ENCODE assay signal across 1 cellular context in the genomic region with DNA sequence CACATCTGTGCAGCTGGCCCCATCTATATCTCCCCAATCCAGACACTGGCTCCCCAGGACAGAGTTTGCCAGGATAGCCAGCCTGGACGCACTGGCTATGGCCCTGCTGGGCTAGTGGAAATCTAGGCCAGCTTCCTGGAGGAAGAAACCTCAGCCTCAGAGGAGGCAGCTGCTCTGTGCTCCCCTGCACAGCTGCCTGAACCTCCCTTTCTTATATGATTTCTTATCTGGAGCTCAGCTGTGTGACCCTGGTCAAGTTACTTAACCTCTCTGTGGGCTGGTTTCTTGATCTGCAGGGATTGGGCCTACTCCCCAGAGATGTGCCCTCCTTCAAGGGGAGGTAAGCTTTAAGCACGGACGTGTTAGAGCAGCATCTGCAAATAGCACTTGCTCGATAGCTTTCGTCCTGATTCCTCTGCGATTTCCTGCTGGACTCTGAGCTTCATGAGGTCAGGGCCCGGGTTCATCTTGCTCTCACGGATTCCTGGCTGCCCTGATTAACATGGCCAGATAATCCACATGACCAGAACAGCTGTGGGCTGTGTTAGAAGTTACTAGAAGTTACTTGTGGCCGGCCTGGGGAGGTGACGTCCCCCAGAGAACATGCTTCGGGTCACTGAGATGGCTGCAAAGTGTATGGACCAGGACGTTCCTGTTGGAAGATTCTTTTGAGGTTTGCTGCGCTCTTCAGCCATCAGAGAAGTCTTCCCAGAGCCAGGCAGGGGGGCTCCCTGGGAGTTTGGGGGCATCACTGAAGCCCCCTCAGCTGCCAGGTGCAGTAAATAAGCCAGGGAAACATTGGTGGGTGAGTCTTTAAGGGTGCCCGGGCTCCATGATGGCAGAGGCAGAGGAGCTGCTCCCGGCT.
TF ChIP-seq lines count a peak whose summit lies in the region.

No MANE protein-coding gene starts in this region.

TF ChIP-seq in HepG2, 621 proteins besides CTCF, POLR2A, EP300 and RAD21 (continued from another document and continues in another):
- TF ChIP-seq CEBPB (IDR thresholded peaks at IDR 0.05; ENCODE audit: borderline replicate concordance, low read depth, low read length) (no peak), PCBP2 (optimal IDR thresholded peaks at IDR 0.05; ENCODE audit: low read depth, low read length, poor library complexity, severe bottlenecking) (no peak), ZBTB8A (CRISPR knock-in tag; IDR thresholded peaks at IDR 0.05; ENCODE audit: borderline replicate concordance, low read depth) (no peak), ZNF282 (IDR thresholded peaks at IDR 0.05; ENCODE audit: partially characterized antibody) (no peak), ZNF687 (CRISPR knock-in tag; IDR thresholded peaks at IDR 0.05) (peak; percentile 80), NCOA2 (CRISPR knock-in tag; IDR thresholded peaks at IDR 0.05) (peak; percentile 73; the same call in 1 of the 2 replicates), FOXA1 (IDR thresholded peaks at IDR 0.05) (no peak), FOXA1 (CRISPR knock-in tag; IDR thresholded peaks at IDR 0.05) (peak; percentile 54; the same call in 1 of the 2 replicates), TARDBP (CRISPR knock-in tag; IDR thresholded peaks at IDR 0.05) (no peak; the same call in 1 of the 2 replicates), CREM (IDR thresholded peaks at IDR 0.05) (no peak), CREM (CRISPR knock-in tag; IDR thresholded peaks at IDR 0.05) (no peak), FOSL1 (CRISPR knock-in tag; IDR thresholded peaks at IDR 0.05; ENCODE audit: borderline replicate concordance) (no peak), SP5 (CRISPR knock-in tag; IDR thresholded peaks at IDR 0.05; ENCODE audit: borderline replicate concordance, low read depth) (no peak; the same call in 1 of the 2 replicates), TSC22D2 (CRISPR knock-in tag; IDR thresholded peaks at IDR 0.05; ENCODE audit: borderline replicate concordance) (0 out of 2 replicates have a peak, but pooled peaks have one; percentile 45), ZNF24 (IDR thresholded peaks at IDR 0.05) (no peak), ZNF7 (CRISPR knock-in tag; IDR thresholded peaks at IDR 0.05) (no peak), ATF7 (IDR thresholded peaks at IDR 0.05) (no peak), ATF7 (CRISPR knock-in tag; IDR thresholded peaks at IDR 0.05) (no peak; the same call in 1 of the 2 replicates), XRCC5 (optimal IDR thresholded peaks at IDR 0.05; ENCODE audit: low read length) (no peak), KLF6 (CRISPR knock-in tag; IDR thresholded peaks at IDR 0.05) (no peak), EHMT2 (IDR thresholded peaks at IDR 0.05; ENCODE audit: borderline replicate concordance, low read depth, low read length) (no peak), ZFY (CRISPR knock-in tag; IDR thresholded peaks at IDR 0.05) (peak; percentile 80), SOX5 (CRISPR knock-in tag; IDR thresholded peaks at IDR 0.05; ENCODE audit: borderline replicate concordance) (0 out of 2 replicates have a peak, but pooled peaks have one; percentile 23), ZNF775 (CRISPR knock-in tag; IDR thresholded peaks at IDR 0.05; ENCODE audit: borderline replicate concordance) (no peak), FOXO1 (CRISPR knock-in tag; IDR thresholded peaks at IDR 0.05) (peak; percentile 59; the same call in 1 of the 2 replicates), ZNF550 (CRISPR knock-in tag; IDR thresholded peaks at IDR 0.05; ENCODE audit: borderline replicate concordance) (no peak), ZBTB40 (IDR thresholded peaks at IDR 0.05) (no peak), ZBTB40 (CRISPR knock-in tag; IDR thresholded peaks at IDR 0.05) (peak; percentile 51; the same call in 1 of the 2 replicates), SSRP1 (CRISPR knock-in tag; IDR thresholded peaks at IDR 0.05) (no peak), ZNF256 (CRISPR knock-in tag; conservative IDR thresholded peaks at IDR 0.05) (no peak), ZNF362 (CRISPR knock-in tag; IDR thresholded peaks at IDR 0.05; ENCODE audit: borderline replicate concordance) (no peak), ZFP41 (CRISPR knock-in tag; IDR thresholded peaks at IDR 0.05; ENCODE audit: borderline replicate concordance) (no peak), KLF11 (CRISPR knock-in tag; IDR thresholded peaks at IDR 0.05) (peak; percentile 67; the same call in 1 of the 2 replicates)
- TF ChIP-seq, protein P1, sequence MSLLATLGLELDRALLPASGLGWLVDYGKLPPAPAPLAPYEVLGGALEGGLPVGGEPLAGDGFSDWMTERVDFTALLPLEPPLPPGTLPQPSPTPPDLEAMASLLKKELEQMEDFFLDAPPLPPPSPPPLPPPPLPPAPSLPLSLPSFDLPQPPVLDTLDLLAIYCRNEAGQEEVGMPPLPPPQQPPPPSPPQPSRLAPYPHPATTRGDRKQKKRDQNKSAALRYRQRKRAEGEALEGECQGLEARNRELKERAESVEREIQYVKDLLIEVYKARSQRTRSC (CRISPR knock-in tag; IDR thresholded peaks at IDR 0.05; ENCODE audit: low read depth) = no peak
- TF ChIP-seq, protein P2, sequence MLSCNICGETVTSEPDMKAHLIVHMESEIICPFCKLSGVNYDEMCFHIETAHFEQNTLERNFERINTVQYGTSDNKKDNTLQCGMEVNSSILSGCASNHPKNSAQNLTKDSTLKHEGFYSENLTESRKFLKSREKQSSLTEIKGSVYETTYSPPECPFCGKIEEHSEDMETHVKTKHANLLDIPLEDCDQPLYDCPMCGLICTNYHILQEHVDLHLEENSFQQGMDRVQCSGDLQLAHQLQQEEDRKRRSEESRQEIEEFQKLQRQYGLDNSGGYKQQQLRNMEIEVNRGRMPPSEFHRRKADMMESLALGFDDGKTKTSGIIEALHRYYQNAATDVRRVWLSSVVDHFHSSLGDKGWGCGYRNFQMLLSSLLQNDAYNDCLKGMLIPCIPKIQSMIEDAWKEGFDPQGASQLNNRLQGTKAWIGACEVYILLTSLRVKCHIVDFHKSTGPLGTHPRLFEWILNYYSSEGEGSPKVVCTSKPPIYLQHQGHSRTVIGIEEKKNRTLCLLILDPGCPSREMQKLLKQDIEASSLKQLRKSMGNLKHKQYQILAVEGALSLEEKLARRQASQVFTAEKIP (CRISPR knock-in tag; IDR thresholded peaks at IDR 0.05; ENCODE audit: borderline replicate concordance) = no peak
- TF ChIP-seq, protein P3, sequence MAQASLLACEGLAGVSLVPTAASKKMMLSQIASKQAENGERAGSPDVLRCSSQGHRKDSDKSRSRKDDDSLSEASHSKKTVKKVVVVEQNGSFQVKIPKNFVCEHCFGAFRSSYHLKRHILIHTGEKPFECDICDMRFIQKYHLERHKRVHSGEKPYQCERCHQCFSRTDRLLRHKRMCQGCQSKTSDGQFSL (CRISPR knock-in tag; IDR thresholded peaks at IDR 0.05) = no peak
